Comparison of ENCODE assay signal across 9 cellular contexts in the genomic region with DNA sequence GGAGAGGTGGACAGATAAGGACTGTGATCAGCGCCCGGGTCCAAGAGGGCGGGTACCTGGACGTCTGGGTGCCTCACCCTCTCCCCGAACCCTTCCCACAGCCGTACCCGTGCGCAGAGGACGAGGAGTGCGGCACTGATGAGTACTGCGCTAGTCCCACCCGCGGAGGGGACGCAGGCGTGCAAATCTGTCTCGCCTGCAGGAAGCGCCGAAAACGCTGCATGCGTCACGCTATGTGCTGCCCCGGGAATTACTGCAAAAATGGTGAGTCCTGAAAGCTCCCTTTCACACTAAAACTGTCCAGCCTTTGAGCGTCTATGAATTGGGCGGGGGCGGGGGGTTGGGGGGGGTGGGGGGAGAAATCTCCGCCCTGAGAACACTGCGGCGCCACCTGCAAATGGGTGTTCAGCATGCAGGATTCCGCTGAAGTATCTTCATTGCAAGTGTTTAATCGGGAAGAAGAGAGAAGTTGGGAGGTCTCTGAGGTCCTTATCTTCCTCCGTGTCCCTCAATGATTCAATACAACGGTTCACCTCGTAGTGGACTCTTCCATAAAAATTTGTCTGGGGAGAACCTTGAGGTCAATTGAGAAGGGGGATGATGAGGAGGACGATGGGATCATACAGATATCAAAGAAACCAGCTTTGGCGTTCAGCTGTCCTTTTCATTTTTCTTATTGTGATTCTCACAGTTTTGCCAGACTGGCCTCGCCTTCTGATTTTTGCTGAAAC. TPM values are rescaled to one million over a fixed set of nuclear protein-coding genes. Genes with fewer than 3 reads are reported as not detected.
DNase-seq lines count a peak whose midpoint lies in the region; ATAC-seq, FAIRE-seq and TF ChIP-seq lines count a peak whose summit lies in the region.
"Had no signal": no experiment of that assay in that cellular context is flagged by ENCODE, and none has a peak within 500 bp of the region (broad histone marks: within the 10 kb centered on the region; RNA-seq: fewer than 3 reads in every experiment).

No MANE protein-coding gene starts in this region.

- peak overlapping the region in 1 of 2 donors; percentile 41 for H3K9ac ChIP-seq in mucosa of rectum (ENCODE audit: low read depth in 1 of 2, low read length in 2 of 2)

- no peaks in the 10 kb centered on the region for H3K36me3 ChIP-seq in mucosa of rectum (ENCODE audit: control insufficient read depth in 2 of 2, insufficient read depth in 2 of 2, low read length in 2 of 2)

- H3K4me2 ChIP-seq in A549: peak overlapping the region; percentile 72

- peak; percentile 63 for TF ChIP-seq POLR2A in A549 (IDR thresholded peaks at IDR 0.05; ENCODE audit: low read length)

- TF ChIP-seq CTCF in A549 (IDR thresholded peaks at IDR 0.05) (no peak), GM20000 (IDR thresholded peaks at IDR 0.05; ENCODE audit: extremely low read depth, missing control alignments) (no peak)

- H3K4me3 ChIP-seq in A549 (peak overlapping the region; percentile 83), mucosa of rectum (ENCODE audit: low read length in 2 of 2) (peak overlapping the region; percentile 65 to 72)

- DNase-seq in A549 (ENCODE audit: low read depth in 1 of 2, low spot score in 1 of 2) (peak; percentile 13 to 60), ecto neural progenitor cell (ENCODE audit: low spot score) (peak; percentile 57), GM20000 (ENCODE audit: low spot score) (no peak)

- no peak for FAIRE-seq in A549 (lab: Jason Lieb, UNC)

- ATAC-seq in A549: peak; percentile 35 to 46
- ATAC-seq in HG03442 (IDR thresholded peaks at IDR 0.05; ENCODE audit: unreplicated experiment): peak; percentile 6
- ATAC-seq in GM21381 (IDR thresholded peaks at IDR 0.05; ENCODE audit: unreplicated experiment): no peak
- ATAC-seq in GM19328 (IDR thresholded peaks at IDR 0.05; ENCODE audit: unreplicated experiment): no peak
- ATAC-seq in GM19395 (IDR thresholded peaks at IDR 0.05; ENCODE audit: unreplicated experiment): no peak

- peaks cover 25 to 31% of the 10 kb centered on the region in 2 donors for H3K27me3 ChIP-seq in mucosa of rectum (ENCODE audit: control insufficient read depth in 2 of 2, insufficient read depth in 2 of 2, low read length in 2 of 2)

- POLR2A ChIA-PET in A549 (lab: Yijun Ruan, JAX): interaction anchor here (0.6 to 3.6 kb wide), 8 partner anchors 138 to 252 kb away, joined by 3 to 44 read pairs (median 4); no protein-coding TSS in a partner anchor

- CTCF ChIA-PET in A549 (lab: Yijun Ruan, JAX): interaction anchor here (1.0 to 12.2 kb wide), 15 partner anchors 10 to 466 kb away, joined by 3 to 385 read pairs (median 5); no protein-coding TSS in a partner anchor

- H3K4me1 ChIP-seq in A549: peaks cover 39% of the 10 kb centered on the region
- H3K4me1 ChIP-seq in mucosa of rectum (ENCODE audit: control insufficient read depth in 2 of 2, insufficient read depth in 2 of 2, low read length in 2 of 2): peaks cover 13 to 15% of the 10 kb centered on the region in 2 donors

- H3K9me3 ChIP-seq in A549: peaks cover 3% of the 10 kb centered on the region; the same call in 2 of the 3 replicates
- no peaks in the 10 kb centered on the region for H3K9me3 ChIP-seq in mucosa of rectum (ENCODE audit: control insufficient read depth in 2 of 2, low read length in 2 of 2)

- no peak for TF ChIP-seq EP300 in A549 (IDR thresholded peaks at IDR 0.05)

- no peak for TF ChIP-seq RAD21 in A549 (conservative IDR thresholded peaks at IDR 0.05 in 1 of 2, IDR thresholded peaks at IDR 0.05 in 1 of 2)

- under 1% methylated on average over 15 of the region's 36 CpGs for whole genome bisulfite sequencing in A549 (ENCODE audit: missing lambda C conversion rate)

- H3K27ac ChIP-seq in A549 (peak overlapping the region; percentile 89 to 94), mucosa of rectum (ENCODE audit: low read depth in 2 of 2, low read length in 2 of 2) (no peak overlapping the region)
- H3K27ac ChIP-seq: VCaP had no signal

TF ChIP-seq in A549, 52 proteins besides CTCF, POLR2A, EP300 and RAD21:
- TF ChIP-seq RNF2 (IDR thresholded peaks at IDR 0.05; ENCODE audit: borderline replicate concordance, low read depth) (no peak), HOXB13 (CRISPR knock-in tag; IDR thresholded peaks at IDR 0.05; ENCODE audit: low read depth) (no peak), CHD4 (IDR thresholded peaks at IDR 0.05; ENCODE audit: borderline replicate concordance) (no peak), HEYL (CRISPR knock-in tag; IDR thresholded peaks at IDR 0.05) (no peak), EHF (CRISPR knock-in tag; IDR thresholded peaks at IDR 0.05) (no peak), HDAC2 (IDR thresholded peaks at IDR 0.05) (no peak), MAFK (IDR thresholded peaks at IDR 0.05; ENCODE audit: partially characterized antibody) (no peak), ZNF302 (CRISPR knock-in tag; IDR thresholded peaks at IDR 0.05) (no peak), RCOR1 (IDR thresholded peaks at IDR 0.05; ENCODE audit: low read depth, low read length) (no peak), CEBPB (IDR thresholded peaks at IDR 0.05) (no peak), NFE2L2 (conservative IDR thresholded peaks at IDR 0.05; ENCODE audit: low read length) (no peak), JUN (IDR thresholded peaks at IDR 0.05) (peak in 1 of 2 experiments; percentile 36; a peak in 1 of 5 replicates), ZC3H11A (IDR thresholded peaks at IDR 0.05) (no peak), TFCP2L1 (CRISPR knock-in tag; IDR thresholded peaks at IDR 0.05) (no peak)
- TF ChIP-seq, protein P1, sequence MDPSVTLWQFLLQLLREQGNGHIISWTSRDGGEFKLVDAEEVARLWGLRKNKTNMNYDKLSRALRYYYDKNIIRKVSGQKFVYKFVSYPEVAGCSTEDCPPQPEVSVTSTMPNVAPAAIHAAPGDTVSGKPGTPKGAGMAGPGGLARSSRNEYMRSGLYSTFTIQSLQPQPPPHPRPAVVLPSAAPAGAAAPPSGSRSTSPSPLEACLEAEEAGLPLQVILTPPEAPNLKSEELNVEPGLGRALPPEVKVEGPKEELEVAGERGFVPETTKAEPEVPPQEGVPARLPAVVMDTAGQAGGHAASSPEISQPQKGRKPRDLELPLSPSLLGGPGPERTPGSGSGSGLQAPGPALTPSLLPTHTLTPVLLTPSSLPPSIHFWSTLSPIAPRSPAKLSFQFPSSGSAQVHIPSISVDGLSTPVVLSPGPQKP (IDR thresholded peaks at IDR 0.05; ENCODE audit: low read depth, low read length): no peak
- TF ChIP-seq, protein P2, sequence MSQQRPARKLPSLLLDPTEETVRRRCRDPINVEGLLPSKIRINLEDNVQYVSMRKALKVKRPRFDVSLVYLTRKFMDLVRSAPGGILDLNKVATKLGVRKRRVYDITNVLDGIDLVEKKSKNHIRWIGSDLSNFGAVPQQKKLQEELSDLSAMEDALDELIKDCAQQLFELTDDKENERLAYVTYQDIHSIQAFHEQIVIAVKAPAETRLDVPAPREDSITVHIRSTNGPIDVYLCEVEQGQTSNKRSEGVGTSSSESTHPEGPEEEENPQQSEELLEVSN (IDR thresholded peaks at IDR 0.05; ENCODE audit: borderline replicate concordance, low read depth): 0 out of 2 replicates have a peak, but pooled peaks have one; percentile 13
- TF ChIP-seq, protein P3, sequence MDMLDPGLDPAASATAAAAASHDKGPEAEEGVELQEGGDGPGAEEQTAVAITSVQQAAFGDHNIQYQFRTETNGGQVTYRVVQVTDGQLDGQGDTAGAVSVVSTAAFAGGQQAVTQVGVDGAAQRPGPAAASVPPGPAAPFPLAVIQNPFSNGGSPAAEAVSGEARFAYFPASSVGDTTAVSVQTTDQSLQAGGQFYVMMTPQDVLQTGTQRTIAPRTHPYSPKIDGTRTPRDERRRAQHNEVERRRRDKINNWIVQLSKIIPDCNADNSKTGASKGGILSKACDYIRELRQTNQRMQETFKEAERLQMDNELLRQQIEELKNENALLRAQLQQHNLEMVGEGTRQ (IDR thresholded peaks at IDR 0.05): no peak
- TF ChIP-seq, protein P4, sequence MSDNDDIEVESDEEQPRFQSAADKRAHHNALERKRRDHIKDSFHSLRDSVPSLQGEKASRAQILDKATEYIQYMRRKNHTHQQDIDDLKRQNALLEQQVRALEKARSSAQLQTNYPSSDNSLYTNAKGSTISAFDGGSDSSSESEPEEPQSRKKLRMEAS (IDR thresholded peaks at IDR 0.05): no peak

RNA-seq across cellular contexts. Expression of a gene that starts 0.9 kb away (rescaled TPM):
- polyA plus RNA-seq in A549 (2011; rRNA removed) (375 and 538 TPM in 2 replicates), A549 (2017; fragmentation: RNase III; extraction: RNeasy Plus Mini Kit Qiagen cat#74134 plus additional on column Dnase treatment) (109 to 122 TPM (median 117 TPM) in 3 replicates)
- 180 and 210 TPM in 2 replicates for polyA plus RNA-seq in A549 (2012; cell fraction: cytosol; rRNA removed)
- polyA plus RNA-seq in A549 (2012; cell fraction: nucleus; rRNA removed): 248 and 254 TPM in 2 replicates
- 114 and 171 TPM in 2 replicates for polyA minus RNA-seq in A549 (2011; rRNA and poly(A)+ RNA removed)

Comparison
In these comparisons a context has a peak if more than half of its experiments do, and no peak if none do; other contexts are left out.
1. ATAC-seq: peak in A549 (2 of 2) and HG03442 (single experiment); none in GM21381 (single experiment), GM19328 (single experiment) and GM19395 (single experiment).
2. H3K27ac ChIP-seq: peak in A549 (2 of 2); none in mucosa of rectum (0 of 2).